Comparison of ENCODE assay signal across 17 cellular contexts in the genomic region with DNA sequence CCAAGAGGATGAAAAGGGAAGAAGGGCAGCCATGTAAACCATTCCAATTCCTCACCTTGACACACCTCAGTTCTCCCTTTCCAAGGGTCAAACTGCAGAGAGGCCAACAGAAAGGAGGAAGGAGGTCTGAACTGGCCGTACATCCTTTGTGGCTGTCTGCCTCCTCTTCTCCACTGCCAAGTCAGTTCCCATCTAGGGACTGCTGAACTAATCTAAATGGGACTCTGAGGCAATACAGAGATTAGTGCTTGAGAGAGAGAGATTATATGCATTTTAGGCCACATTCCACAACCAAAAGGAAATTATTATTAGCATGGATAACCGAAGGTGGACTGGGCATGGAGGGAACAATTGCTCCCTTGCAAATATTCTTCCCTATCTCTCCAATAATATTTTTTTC. TPM values are rescaled to one million over a fixed set of nuclear protein-coding genes. Genes with fewer than 3 reads are reported as not detected.
A peak's percentile ranks its signal among the peaks of the same experiment; 100 is the strongest.
DNase-seq lines count a peak whose midpoint lies in the region; ATAC-seq and TF ChIP-seq lines count a peak whose summit lies in the region.
"Had no signal": no experiment of that assay in that cellular context is flagged by ENCODE, and none has a peak within 500 bp of the region (broad histone marks: within the 10 kb centered on the region; RNA-seq: fewer than 3 reads in every experiment).

No MANE protein-coding gene starts in this region.

- TF ChIP-seq CTCF in fibroblast of villous mesenchyme (IDR thresholded peaks at IDR 0.05; ENCODE audit: insufficient read depth, low read depth, low read length): no peak
- no peak for TF ChIP-seq CTCF in retinal pigment epithelial cell (conservative IDR thresholded peaks at IDR 0.05; ENCODE audit: low read depth, low read length)

- H3K9ac ChIP-seq in GM23248: 0 out of 2 replicates have a peak overlapping the region, but pooled peaks have one; percentile 96
- peak overlapping the region; percentile 96 for H3K9ac ChIP-seq in adipocyte (ENCODE audit: low read length)

- H3K27ac ChIP-seq in GM23248: no peak overlapping the region
- H3K27ac ChIP-seq: Peyer's patch had no signal

- H3K4me1 ChIP-seq in GM23248 (ENCODE audit: insufficient read depth) (peaks cover 39% of the 10 kb centered on the region), adipocyte (ENCODE audit: control insufficient read depth, insufficient read depth, low read length) (peaks cover 58% of the 10 kb centered on the region)

- H2AFZ ChIP-seq in GM23248: no peak overlapping the region

- H3K9me3 ChIP-seq in GM23248 (ENCODE audit: low read depth) (no peaks in the 10 kb centered on the region), adipocyte (ENCODE audit: control insufficient read depth, low read length) (no peaks in the 10 kb centered on the region)
- H3K9me3 ChIP-seq: Peyer's patch had no signal

- ATAC-seq in GM18511 (IDR thresholded peaks at IDR 0.05; ENCODE audit: unreplicated experiment) (no peak), GM19467 (IDR thresholded peaks at IDR 0.05; ENCODE audit: unreplicated experiment) (no peak)
- ATAC-seq: activated T-cell treated with anti-CD3 and anti-CD28 coated beads, Interleukin-2, amount 50 U/mL, for 72 hours; naive thymus-derived CD8-positive, alpha-beta T cell had no signal

- H3K36me3 ChIP-seq in GM23248 (ENCODE audit: low read depth): no peaks in the 10 kb centered on the region
- H3K36me3 ChIP-seq in adipocyte (ENCODE audit: control insufficient read depth, insufficient read depth, low read length, severe bottlenecking): no peaks in the 10 kb centered on the region
- H3K36me3 ChIP-seq: Peyer's patch had no signal

- peaks cover 2% of the 10 kb centered on the region for H3K36me3 Mint-ChIP-seq in activated T-cell treated with anti-CD3 and anti-CD28 coated beads, Interleukin-2, amount 50 U/mL, for 24 hours (ENCODE audit: low read depth)

- peaks cover 73% of the 10 kb centered on the region for H3K27me3 Mint-ChIP-seq in activated T-cell treated with anti-CD3 and anti-CD28 coated beads, Interleukin-2, amount 50 U/mL, for 24 hours

- 50 to 62% methylated on average over 2 of the region's 2 CpGs for WGBS in GM23248 (ENCODE audit: low coverage in 1 of 2, low lambda C conversion rate in 2 of 2, missing lambda C conversion rate in 2 of 2), 2 experiments

- H3K4me3 ChIP-seq in GM23248 (peak overlapping the region; percentile 90), adipocyte (ENCODE audit: low read length) (peak overlapping the region; percentile 91), fibroblast of villous mesenchyme (ENCODE audit: low read depth, low read length) (peak overlapping the region; percentile 82), retinal pigment epithelial cell (ENCODE audit: low read length) (peak overlapping the region; percentile 86)

- H3F3A ChIP-seq in GM23248 (ENCODE audit: insufficient read depth): 0 out of 2 replicates have a peak, but pooled peaks cover 15% of the 10 kb centered on the region

- no peaks in the 10 kb centered on the region for H3K9me2 ChIP-seq in GM23248 (ENCODE audit: insufficient read depth)

- peak; percentile 10 for DNase-seq in GM23248
- peak; percentile 17 for DNase-seq in adipocyte (ENCODE audit: low read depth)
- DNase-seq in fibroblast of villous mesenchyme (ENCODE audit: low read depth): peak; percentile 37
- DNase-seq in retinal pigment epithelial cell (ENCODE audit: low read depth): peak; percentile 33
- DNase-seq in SHP77 treated with DMSO at 0.1 percent for 48 hours (lab: John Stamatoyannopoulos, UW): no peak
- no peak for DNase-seq in activated T-cell treated with anti-CD3 and anti-CD28 coated beads, Interleukin-2, amount 50 U/mL, for 24 hours
- DNase-seq: activated CD4-positive, CD25-positive, alpha-beta regulatory T cell; activated T-cell treated with anti-CD3 and anti-CD28 coated beads, Interleukin-2, amount 50 U/mL, for 72 hours; central memory CD4-positive, alpha-beta T cell; hypothalamus; naive thymus-derived CD8-positive, alpha-beta T cell; NCI-H187; Peyer's patch; stimulated activated CD4-positive, alpha-beta T cell treated with anti-CD3 and anti-CD28 coated beads, Interleukin-2, amount 100 ng/mL, for 48 hours had no signal

- no peaks in the 10 kb centered on the region for H3K27me3 ChIP-seq in GM23248 (replicated peaks; ENCODE audit: insufficient read depth)
- no peaks in the 10 kb centered on the region for H3K27me3 ChIP-seq in adipocyte (replicated peaks; ENCODE audit: control insufficient read depth, insufficient read depth, low read length)
- H3K27me3 ChIP-seq: Peyer's patch had no signal

- no peak overlapping the region for H3K27ac Mint-ChIP-seq in activated T-cell treated with anti-CD3 and anti-CD28 coated beads, Interleukin-2, amount 50 U/mL, for 24 hours
- H3K27ac Mint-ChIP-seq: activated T-cell treated with anti-CD3 and anti-CD28 coated beads, Interleukin-2, amount 50 U/mL, for 72 hours had no signal

- peaks cover 11% of the 10 kb centered on the region for H3K4me1 Mint-ChIP-seq in activated T-cell treated with anti-CD3 and anti-CD28 coated beads, Interleukin-2, amount 50 U/mL, for 24 hours (ENCODE audit: low read depth)

- peak overlapping the region; percentile 98 for H3K4me2 ChIP-seq in GM23248 (ENCODE audit: unreplicated experiment)

- no peak overlapping the region for H3K4me3 Mint-ChIP-seq in activated T-cell treated with anti-CD3 and anti-CD28 coated beads, Interleukin-2, amount 50 U/mL, for 24 hours
- H3K4me3 Mint-ChIP-seq: activated T-cell treated with anti-CD3 and anti-CD28 coated beads, Interleukin-2, amount 50 U/mL, for 72 hours; naive thymus-derived CD8-positive, alpha-beta T cell had no signal

- H4K20me1 ChIP-seq in GM23248 (ENCODE audit: insufficient read depth): peaks cover 5% of the 10 kb centered on the region

- in situ Hi-C loops in GM23248 (cut with MboI): no loop called here

- peaks cover 71% of the 10 kb centered on the region for H3K79me2 ChIP-seq in GM23248 (ENCODE audit: insufficient read depth)

- H3K9me3 Mint-ChIP-seq in activated T-cell treated with anti-CD3 and anti-CD28 coated beads, Interleukin-2, amount 50 U/mL, for 24 hours: no peaks in the 10 kb centered on the region
- H3K9me3 Mint-ChIP-seq: activated T-cell treated with anti-CD3 and anti-CD28 coated beads, Interleukin-2, amount 50 U/mL, for 72 hours had no signal

RNA-seq across cellular contexts. Expression of gene ARHGEF11, which starts 2.7 kb away (rescaled TPM):
- 23.0 and 26.6 TPM in 2 replicates for total RNA-seq in GM23248 (2014; rRNA removed; shearing (Covaris generic))
- polyA plus RNA-seq in GM23248 (2016; fragmentation: Nextera tagmentation; extraction: Ambion mirVana): 11.0 and 13.3 TPM in 2 replicates
- total RNA-seq in fibroblast of villous mesenchyme: 34.1 and 35.8 TPM in 2 replicates

RNA-seq across cellular contexts. Expression of gene ETV3L, which starts 56.8 kb away (rescaled TPM):
- not detected in 2 replicates for total RNA-seq in GM23248 (2014; rRNA removed; shearing (Covaris generic))
- polyA plus RNA-seq in GM23248 (2016; fragmentation: Nextera tagmentation; extraction: Ambion mirVana): not detected in 2 replicates
- not detected in 2 replicates for total RNA-seq in fibroblast of villous mesenchyme
- total RNA-seq: activated T-cell treated with anti-CD3 and anti-CD28 coated beads, Interleukin-2, amount 50 U/mL, for 72 hours; HT1080; naive thymus-derived CD8-positive, alpha-beta T cell; Peyer's patch had no signal
- polyA plus RNA-seq: naive thymus-derived CD8-positive, alpha-beta T cell had no signal

Comparison
In these comparisons a context has a peak if more than half of its experiments do, and no peak if none do; other contexts are left out.
1. DNase-seq: peak in GM23248 (single experiment), adipocyte (single experiment), fibroblast of villous mesenchyme (single experiment) and retinal pigment epithelial cell (single experiment); none in SHP77 treated with DMSO at 0.1 percent for 48 hours (single experiment) and activated T-cell treated with anti-CD3 and anti-CD28 coated beads, Interleukin-2, amount 50 U/mL, for 24 hours (single experiment).
2. Peak in every context shown above with its lines, with median percentiles within 50 percentile points of each other: H3K4me3 ChIP-seq.